7 cellular contexts compared by ENCODE assay signal in the genomic region with DNA sequence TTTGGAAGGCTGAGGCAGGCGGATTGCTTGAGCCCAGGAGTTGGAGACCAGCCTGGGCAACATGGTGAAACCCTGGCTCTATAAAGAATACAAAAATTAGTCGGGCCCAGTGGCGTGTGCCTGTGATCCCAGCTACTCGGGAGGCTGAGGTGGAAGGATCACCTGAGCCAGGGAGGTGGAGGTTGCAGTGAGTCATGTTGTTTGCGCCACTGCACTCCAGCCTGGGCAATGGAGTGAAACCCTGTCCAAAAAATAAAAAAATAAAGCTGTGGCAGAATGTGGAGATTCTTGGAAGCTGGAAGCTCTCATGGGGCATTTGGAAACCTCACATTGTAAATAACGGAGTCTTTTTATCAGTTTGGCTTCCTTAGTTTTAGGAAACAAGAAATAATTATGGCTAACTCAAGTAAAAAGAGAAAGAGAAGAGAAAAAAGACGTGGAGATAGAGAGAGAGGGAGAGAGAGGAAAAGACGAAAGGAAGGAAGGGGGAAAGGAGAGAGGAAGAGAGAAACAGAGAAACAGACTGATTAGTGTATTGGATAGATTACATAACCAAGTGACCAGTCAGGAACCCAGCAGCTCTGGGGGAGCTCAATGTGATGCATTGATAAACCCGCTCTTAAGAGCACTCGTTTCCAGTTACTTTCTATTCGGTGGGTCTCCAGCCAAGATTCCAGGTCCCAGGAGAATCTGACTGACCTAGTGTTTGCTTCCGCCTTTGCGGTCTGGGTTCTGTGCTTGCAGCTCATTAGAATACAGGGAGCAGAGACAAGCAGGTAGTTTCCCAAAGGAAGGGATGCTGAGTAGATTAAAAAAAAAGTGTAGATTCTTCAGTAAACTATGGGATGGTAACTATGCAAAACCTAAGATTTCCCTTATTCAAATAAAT. TPM values are rescaled to one million over a fixed set of nuclear protein-coding genes. Genes with fewer than 3 reads are reported as not detected.
DNase-seq lines count a peak whose midpoint lies in the region; ATAC-seq and TF ChIP-seq lines count a peak whose summit lies in the region.

No MANE protein-coding gene starts in this region.

- no peak for TF ChIP-seq CTCF in esophagus squamous epithelium (IDR thresholded peaks at IDR 0.05)

- no peak for TF ChIP-seq POLR2A in esophagus squamous epithelium (IDR thresholded peaks at IDR 0.05)

- H3K9ac ChIP-seq in muscle layer of colon (ENCODE audit: low read length): no peak overlapping the region

- ATAC-seq in HG02938 (IDR thresholded peaks at IDR 0.05; ENCODE audit: unreplicated experiment) (no peak), GM21576 (IDR thresholded peaks at IDR 0.05; ENCODE audit: unreplicated experiment) (no peak)

- H3K9me3 ChIP-seq in esophagus squamous epithelium: no peaks in the 10 kb centered on the region
- H3K9me3 ChIP-seq in muscle layer of colon (ENCODE audit: low read length): no peaks in the 10 kb centered on the region

- peak; percentile 71 for DNase-seq in Daoy (ENCODE audit: low read depth)
- peak; percentile 44 to 47 for DNase-seq in Kasumi-1 (lab: John Stamatoyannopoulos, UW)
- peak; percentile 20 for DNase-seq in T1000 (lab: John Stamatoyannopoulos, UW)
- no peak for DNase-seq in esophagus squamous epithelium (lab: John Stamatoyannopoulos, UW)

- 43 to 51% methylated on average over 13 of the region's 13 CpGs for WGBS in esophagus squamous epithelium, 2 donors

- peak overlapping the region; percentile 85 to 97 (median 91) for H3K27ac ChIP-seq in esophagus squamous epithelium
- H3K27ac ChIP-seq in muscle layer of colon (ENCODE audit: low read depth, low read length): peak overlapping the region; percentile 53

- H3K4me3 ChIP-seq in esophagus squamous epithelium: peak overlapping the region; percentile 78 to 93 (median 80)
- H3K4me3 ChIP-seq in muscle layer of colon (ENCODE audit: low read depth in 1 of 2, low read length in 2 of 2): peak overlapping the region; percentile 34 to 83

- H3K27me3 ChIP-seq in esophagus squamous epithelium: no peaks in the 10 kb centered on the region
- H3K27me3 ChIP-seq in muscle layer of colon (ENCODE audit: control insufficient read depth in 1 of 2, insufficient read depth in 2 of 2, low read length in 2 of 2): no peaks in the 10 kb centered on the region

- peaks cover 3 to 40% (median 17%) of the 10 kb centered on the region in 3 donors for H3K4me1 ChIP-seq in esophagus squamous epithelium
- H3K4me1 ChIP-seq in muscle layer of colon (ENCODE audit: insufficient read depth, low read length): peaks cover 14% of the 10 kb centered on the region

- intact Hi-C loops in esophagus squamous epithelium (cut with DNase I): no loop called here

- H3K36me3 ChIP-seq in esophagus squamous epithelium (peaks cover 0 to 4% (median 0%) of the 10 kb centered on the region in 3 donors), muscle layer of colon (ENCODE audit: insufficient read depth, low read length) (no peaks in the 10 kb centered on the region)

RNA-seq across cellular contexts. Expression of gene SPAST, which starts 1.1 kb away (rescaled TPM):
- 25.2 and 32.5 TPM in 2 replicates for total RNA-seq in Daoy (2014; rRNA removed; shearing (Covaris generic))
- total RNA-seq in esophagus squamous epithelium: 10 to 100 TPM; 13.1 to 19.4 (median 14.4) TPM

RNA-seq across cellular contexts. Expression of gene DPY30, which starts 22.6 kb away (rescaled TPM):
- total RNA-seq in Daoy (2014; rRNA removed; shearing (Covaris generic)): 119 and 141 TPM in 2 replicates
- total RNA-seq in esophagus squamous epithelium: 10 to 100 TPM; 53.0 to 58.2 (median 54.6) TPM

RNA-seq across cellular contexts. Expression of gene MEMO1, which starts 51.4 kb away (rescaled TPM):
- total RNA-seq in Daoy (2014; rRNA removed; shearing (Covaris generic)): 15.0 and 37.0 TPM in 2 replicates
- 10 to 100 TPM; 32.1 to 61.7 (median 45.0) TPM for total RNA-seq in esophagus squamous epithelium
